ENCODE assay signal across 15 cellular contexts in the genomic region with DNA sequence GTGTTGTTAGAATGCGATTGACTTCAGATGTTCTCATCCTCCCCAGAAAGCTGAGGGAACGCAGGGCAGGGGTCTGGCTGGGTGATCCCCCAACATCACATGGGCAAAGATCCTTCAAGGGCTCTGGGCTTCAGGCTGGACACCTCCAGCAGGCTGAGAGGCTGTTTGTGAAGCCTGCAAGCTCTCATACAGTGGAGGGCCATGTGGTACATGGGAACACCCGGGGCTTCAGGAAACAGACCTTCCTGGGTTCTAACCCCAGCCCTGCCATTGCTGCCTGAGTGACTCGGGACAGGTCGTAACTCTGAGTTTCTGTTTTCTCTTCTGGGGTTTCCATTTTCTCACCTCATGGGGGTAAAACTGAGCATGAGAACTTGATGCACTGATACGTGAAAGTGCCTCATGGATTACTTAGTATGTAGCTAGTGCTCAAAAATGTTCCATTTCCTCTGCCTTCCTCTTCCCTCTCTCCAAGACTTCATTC.
DNase-seq lines count a peak whose midpoint lies in the region; ATAC-seq and TF ChIP-seq lines count a peak whose summit lies in the region.
"Had no signal": no experiment of that assay in that cellular context is flagged by ENCODE, and none has a peak within 500 bp of the region (broad histone marks: within the 10 kb centered on the region; RNA-seq: fewer than 3 reads in every experiment).

No MANE protein-coding gene starts in this region.

- H4K20me1 ChIP-seq in neural progenitor cell (ENCODE audit: low read depth): no peaks in the 10 kb centered on the region

- H3K9me3 Mint-ChIP-seq in T-helper 2 cell treated with Interferon-gamma antibody and Interleukin-4, amounts not matched to agents 5 μg/mL and 100 μg/mL, for 36 hours: no peaks in the 10 kb centered on the region
- H3K9me3 Mint-ChIP-seq in IgD-negative memory B cell (no peaks in the 10 kb centered on the region), neural progenitor cell (no peaks in the 10 kb centered on the region)

- H3K9ac ChIP-seq in neural progenitor cell: no peak overlapping the region

- no peak for TF ChIP-seq CTCF in neural progenitor cell (IDR thresholded peaks at IDR 0.05)

- H3K27ac ChIP-seq in neural progenitor cell: no peak overlapping the region
- H3K27ac ChIP-seq: 22Rv1, cardiac muscle cell had no signal

- ATAC-seq in GM19438 (IDR thresholded peaks at IDR 0.05; ENCODE audit: low read depth, unreplicated experiment) (peak; percentile 25), HG02763 (IDR thresholded peaks at IDR 0.05; ENCODE audit: unreplicated experiment) (no peak), HG03045 (IDR thresholded peaks at IDR 0.05; ENCODE audit: unreplicated experiment) (no peak)

- peaks cover 43% of the 10 kb centered on the region for H3K27me3 Mint-ChIP-seq in T-helper 2 cell treated with Interferon-gamma antibody and Interleukin-4, amounts not matched to agents 5 μg/mL and 100 μg/mL, for 36 hours (ENCODE audit: low read depth)
- H3K27me3 Mint-ChIP-seq in IgD-negative memory B cell (peaks cover 3% of the 10 kb centered on the region), neural progenitor cell (ENCODE audit: insufficient read depth, low read depth) (peaks cover 20% of the 10 kb centered on the region)

- H3K36me3 Mint-ChIP-seq in T-helper 2 cell treated with Interferon-gamma antibody and Interleukin-4, amounts not matched to agents 5 μg/mL and 100 μg/mL, for 36 hours (ENCODE audit: low read depth): no peaks in the 10 kb centered on the region
- H3K36me3 Mint-ChIP-seq in IgD-negative memory B cell (no peaks in the 10 kb centered on the region), neural progenitor cell (no peaks in the 10 kb centered on the region)

- H3F3A ChIP-seq in neural progenitor cell (ENCODE audit: low read depth): peaks cover 9% of the 10 kb centered on the region

- H3K36me3 ChIP-seq in neural progenitor cell: no peaks in the 10 kb centered on the region
- H3K36me3 ChIP-seq: cardiac muscle cell had no signal

- H3K4me1 ChIP-seq in neural progenitor cell: peaks cover 12% of the 10 kb centered on the region

- H3K4me1 Mint-ChIP-seq in T-helper 2 cell treated with Interferon-gamma antibody and Interleukin-4, amounts not matched to agents 5 μg/mL and 100 μg/mL, for 36 hours (ENCODE audit: low read depth): peaks cover 10% of the 10 kb centered on the region
- peaks cover 70 to 86% (median 75%) of the 10 kb centered on the region in 3 donors for H3K4me1 Mint-ChIP-seq in IgD-negative memory B cell
- peaks cover 45% of the 10 kb centered on the region for H3K4me1 Mint-ChIP-seq in neural progenitor cell

- H3K9me3 ChIP-seq in neural progenitor cell (ENCODE audit: low read depth): no peaks in the 10 kb centered on the region

- H2AFZ ChIP-seq in neural progenitor cell (replicated peaks): no peak overlapping the region

- no peaks in the 10 kb centered on the region for H3K27me3 ChIP-seq in neural progenitor cell

- no peak overlapping the region for H3K27ac Mint-ChIP-seq in T-helper 2 cell treated with Interferon-gamma antibody and Interleukin-4, amounts not matched to agents 5 μg/mL and 100 μg/mL, for 36 hours
- H3K27ac Mint-ChIP-seq in IgD-negative memory B cell: peak overlapping the region; percentile 91 to 98 (median 98)
- no peak overlapping the region for H3K27ac Mint-ChIP-seq in neural progenitor cell
- H3K27ac Mint-ChIP-seq: endodermal cell had no signal

- DNase-seq in T-helper 2 cell treated with Interferon-gamma antibody and Interleukin-4, amounts not matched to agents 5 μg/mL and 100 μg/mL, for 36 hours (ENCODE audit: low spot score): no peak
- no peak for DNase-seq in T-helper 2 cell
- DNase-seq in neural progenitor cell (ENCODE audit: low spot score): no peak
- DNase-seq in DMS79 (lab: John Stamatoyannopoulos, UW): no peak
- DNase-seq: endodermal cell, foreskin melanocyte, KBM-7, NCI-H1694 had no signal

- H3K4me2 ChIP-seq in neural progenitor cell: no peak overlapping the region
- H3K4me2 ChIP-seq: smooth muscle cell had no signal

- no peaks in the 10 kb centered on the region for H3K79me2 ChIP-seq in neural progenitor cell (ENCODE audit: low read depth)

- H3K4me3 ChIP-seq in neural progenitor cell: no peak overlapping the region
- H3K4me3 ChIP-seq: cardiac muscle cell, smooth muscle cell had no signal

- H3K4me3 Mint-ChIP-seq in T-helper 2 cell treated with Interferon-gamma antibody and Interleukin-4, amounts not matched to agents 5 μg/mL and 100 μg/mL, for 36 hours: peak overlapping the region; percentile 8
- H3K4me3 Mint-ChIP-seq in IgD-negative memory B cell (peak overlapping the region; percentile 61 to 68 (median 66)), neural progenitor cell (peak overlapping the region; percentile 3)
- H3K4me3 Mint-ChIP-seq: endodermal cell had no signal

Comparison
In these comparisons a context has a peak if more than half of its experiments do, and no peak if none do; other contexts are left out.
1. H3K27ac Mint-ChIP-seq: peak in IgD-negative memory B cell (3 of 3); none in T-helper 2 cell treated with Interferon-gamma antibody and Interleukin-4, amounts not matched to agents 5 μg/mL and 100 μg/mL, for 36 hours (single experiment) and neural progenitor cell (single experiment).
2. H3K4me3 Mint-ChIP-seq: peak in every context shown above with its lines; median percentile 66 in IgD-negative memory B cell; 8 in T-helper 2 cell treated with Interferon-gamma antibody and Interleukin-4, amounts not matched to agents 5 μg/mL and 100 μg/mL, for 36 hours; 3 in neural progenitor cell.